Comparison of ENCODE assay signal across 8 cellular contexts in genomic region chr1:25997759-25998074, GRCh38. TPM values are rescaled to one million over a fixed set of nuclear protein-coding genes. Genes with fewer than 3 reads are reported as not detected.
DNase-seq lines count a peak whose midpoint lies in the region; ATAC-seq, FAIRE-seq and TF ChIP-seq lines count a peak whose summit lies in the region.

Gene PAFAH2, minus strand, starts transcription at chr1:25998063. Its CDS starts 7,247 bp downstream, at chr1:25990816.

- RAD21 ChIA-PET in GM12878 (lab: Charles Lee; ENCODE audit: unreplicated experiment): interaction anchor here (0.6 to 8.0 kb wide), 28 partner anchors 19 to 449 kb away, joined by 3 to 296 read pairs (median 4); partner anchors contain the start of genes MTFR1L, PAQR7 and STMN1

- intact Hi-C loops in GM12878 (cut with micrococcal nuclease; ENCODE audit: unreplicated experiment): loop anchor here (1.0 kb wide), 2 partner anchors 92 to 102 kb away; no protein-coding TSS in a partner anchor

- peak; percentile 22 for ATAC-seq in HG03175 (IDR thresholded peaks at IDR 0.05; ENCODE audit: unreplicated experiment)
- ATAC-seq in GM12878: no peak; the same call in 1 of the 3 replicates
- peak; percentile 35 for ATAC-seq in left lobe of liver
- no peak for ATAC-seq in thoracic aorta (ENCODE audit: insufficient number of reproducible peaks, low FRiP score, low read depth)
- ATAC-seq in GM18870 (IDR thresholded peaks at IDR 0.05; ENCODE audit: unreplicated experiment): no peak

- no peak for TF ChIP-seq RAD21 in GM12878 (IDR thresholded peaks at IDR 0.05; ENCODE audit: insufficient read depth, low read depth, low read length)

- no peak for FAIRE-seq in GM12878 (lab: Jason Lieb, UNC)

- no peak for TF ChIP-seq EP300 in GM12878 (IDR thresholded peaks at IDR 0.05; ENCODE audit: borderline replicate concordance in 1 of 2, control insufficient read depth in 1 of 2, low read depth in 2 of 2, low read length in 2 of 2)

- peak within 1 kb of the TSS; percentile 89 for H3K4me2 ChIP-seq in GM12878 (ENCODE audit: control insufficient read depth, insufficient read depth)

- SMC1A ChIA-PET in GM12878 (lab: Charles Lee; ENCODE audit: uncharacterized antibody, unreplicated experiment): interaction anchor here (0.7 to 11.2 kb wide), 30 partner anchors 9 to 389 kb away, joined by 3 to 319 read pairs (median 4); partner anchors contain the start of genes PAQR7 and STMN1

- peak within 1 kb of the TSS; percentile 76 for H3K9ac ChIP-seq in GM12878 (ENCODE audit: control insufficient read depth, insufficient read depth, low read length)

- CTCF ChIA-PET in GM12878 (lab: Yijun Ruan, JAX): interaction anchor here (0.6 to 7.7 kb wide), 47 partner anchors 9 to 1253 kb away, joined by 3 to 383 read pairs (median 4); partner anchors contain the start of genes CEP85, MTFR1L, PAQR7 and ZNF593

- WGBS in GM12878 (ENCODE audit: insufficient coverage, insufficient replicate concordance, low lambda C conversion rate, missing lambda C conversion rate): under 1% methylated on average over 15 of the region's 15 CpGs

- POLR2A ChIA-PET in GM12878 (lab: Charles Lee): interaction anchor here (0.5 to 9.8 kb wide), 10 partner anchors 48 to 292 kb away, joined by 3 to 116 read pairs (median 3); partner anchors contain the start of gene PAQR7

- TF ChIP-seq POLR2A in GM12878 (IDR thresholded peaks at IDR 0.05; ENCODE audit: low read depth, low read length): no peak

- peaks cover 12% of the 10 kb centered on the region for H3K4me1 ChIP-seq in GM12878 (ENCODE audit: control insufficient read depth, insufficient read depth, low read length)
- peaks cover 4 to 20% of the 10 kb centered on the region in 2 donors for H3K4me1 ChIP-seq in thoracic aorta (ENCODE audit: control insufficient read depth in 1 of 2, low read depth in 2 of 2)

- H3K27ac ChIP-seq in GM12878 (ENCODE audit: control insufficient read depth, insufficient read depth) (peak within 1 kb of the TSS; percentile 67), thoracic aorta (peak within 1 kb of the TSS; percentile 59 to 62)

- no peaks in the 10 kb centered on the region for H3K9me3 ChIP-seq in GM12878 (replicated peaks; ENCODE audit: control insufficient read depth, insufficient read depth, low read length)
- no peaks in the 10 kb centered on the region for H3K9me3 ChIP-seq in thoracic aorta

- H3K79me2 ChIP-seq in GM12878 (ENCODE audit: control insufficient read depth, insufficient read depth, low read length): peaks cover 6% of the 10 kb centered on the region

- no peaks in the 10 kb centered on the region; the same call in 1 of the 2 replicates for H3K27me3 ChIP-seq in GM06990 (replicated peaks; ENCODE audit: control insufficient read depth, insufficient read depth, low read length)
- H3K27me3 ChIP-seq in GM12878 (replicated peaks in 1 of 2; ENCODE audit: control insufficient read depth in 2 of 2, insufficient read depth in 2 of 2, low read length in 1 of 2): no peaks in the 10 kb centered on the region
- no peaks in the 10 kb centered on the region for H3K27me3 ChIP-seq in thoracic aorta (replicated peaks; ENCODE audit: insufficient read depth)

- peak within 1 kb of the TSS; percentile 100 for H2AFZ ChIP-seq in GM12878 (ENCODE audit: control insufficient read depth, low read depth, low read length)

- no peaks in the 10 kb centered on the region for H4K20me1 ChIP-seq in GM12878 (ENCODE audit: control insufficient read depth, insufficient read depth)

- no TSS peak for BruUV-seq in GM12878 (replicated peaks; lab: Mats Ljungman, UMichigan)

- peak within 1 kb of the TSS; percentile 80 for H3K4me3 ChIP-seq in GM06990 (replicated peaks; ENCODE audit: low read depth, low read length)
- peak within 1 kb of the TSS; percentile 69 for H3K4me3 ChIP-seq in GM12878
- H3K4me3 ChIP-seq in thoracic aorta: peak within 1 kb of the TSS; percentile 74

- no peak for DNase-seq in GM06990 (ENCODE audit: extremely low read depth, insufficient read length)
- no peak for DNase-seq in GM12878 (ENCODE audit: low read depth, low spot score)
- DNase-seq in left lobe of liver (ENCODE audit: low spot score): no peak
- DNase-seq in thoracic aorta (ENCODE audit: low spot score): no peak
- no peak for DNase-seq in GM19240 (ENCODE audit: insufficient read length, low spot score)
- no peak for DNase-seq in dedifferentiated amniotic fluid mesenchymal stem cell (ENCODE audit: extremely low spot score)

- H3K36me3 ChIP-seq in GM06990 (ENCODE audit: control insufficient read depth, insufficient read depth, low read length): peaks cover 3% of the 10 kb centered on the region; the same call in 1 of the 2 replicates
- peaks cover 0 to 3% of the 10 kb centered on the region in 2 experiments; a peak in 1 of 4 replicates for H3K36me3 ChIP-seq in GM12878 (ENCODE audit: control insufficient read depth in 2 of 2, insufficient read depth in 2 of 2, low read length in 1 of 2)
- no peaks in the 10 kb centered on the region for H3K36me3 ChIP-seq in thoracic aorta

- in situ Hi-C loops in GM12878 (cut with MboI): loop anchor here (5.0 kb wide), 2 partner anchors 100 to 175 kb away; no protein-coding TSS in a partner anchor

- TF ChIP-seq CTCF in GM06990 (IDR thresholded peaks at IDR 0.05; ENCODE audit: insufficient read depth, low read length, poor library complexity, severe bottlenecking) (no peak), GM12878 (IDR thresholded peaks at IDR 0.05 in 2 of 3, conservative IDR thresholded peaks at IDR 0.05 in 1 of 3; ENCODE audit: control insufficient read depth in 2 of 3, extremely low read depth in 1 of 3, insufficient read depth in 1 of 3, low read depth in 3 of 3, low read length in 3 of 3) (no peak), thoracic aorta (IDR thresholded peaks at IDR 0.05) (no peak)

TF ChIP-seq in GM12878, 131 proteins besides CTCF, POLR2A, EP300 and RAD21 (continues in another document):
- TF ChIP-seq NKRF (conservative IDR thresholded peaks at IDR 0.05) (peak; percentile 46), MXI1 (IDR thresholded peaks at IDR 0.05; ENCODE audit: low read depth, low read length) (no peak), CHD1 (IDR thresholded peaks at IDR 0.05; ENCODE audit: low read depth, low read length) (no peak), PRDM15 (CRISPR knock-in tag; IDR thresholded peaks at IDR 0.05) (no peak), BRCA1 (IDR thresholded peaks at IDR 0.05; ENCODE audit: low read depth, low read length) (no peak), TARDBP (IDR thresholded peaks at IDR 0.05; ENCODE audit: borderline replicate concordance) (no peak)

RNA-seq across cellular contexts. Expression of gene PAFAH2, which starts in this region (rescaled TPM):
- total RNA-seq in GM12878 (2013; cell fraction: nucleolus; rRNA removed): 6.9 and 7.0 TPM in 2 replicates
- total RNA-seq in GM12878 (2014; rRNA removed) (4.9 and 5.2 TPM in 2 replicates), GM12878 (2014; rRNA removed; fragmentation: Illumina TruSeq; extraction: Trizol) (5.9 and 6.8 TPM in 2 replicates), GM12878 (2021) (5.0 and 6.6 TPM in 2 replicates), left lobe of liver (23.1 TPM), thoracic aorta (1 to 10 TPM; 3.6 to 6.9 TPM)
- polyA plus RNA-seq in GM12878 (2011; ENCODE audit: low read depth): 2.3 TPM
- polyA plus RNA-seq in GM12878 (2011; rRNA removed) (9.5 and 9.6 TPM in 2 replicates), GM12878 (2014; fragmentation: Illumina TruSeq; extraction: Trizol) (5.3 and 6.5 TPM in 2 replicates), GM12878 (2014; fragmentation: Nextera tagmentation; extraction: Ambion mirVana) (1 to 10 TPM; 3.0 to 4.0 TPM), GM12878 (2014; rRNA removed) (6.9 and 7.0 TPM in 2 replicates), GM12878 (2016; fragmentation: Nextera tagmentation; extraction: Ambion mirVana) (1 to 10 TPM; 6.5 to 7.7 TPM)
- polyA plus RNA-seq in GM12878 (2011; cell fraction: cytosol; rRNA removed): 7.4 and 7.8 TPM in 2 replicates
- polyA plus RNA-seq in GM12878 (2011; cell fraction: nucleus; rRNA removed): 4.0 and 5.2 TPM in 2 replicates
- 2.6 and 4.6 TPM in 2 replicates for polyA plus RNA-seq in GM12878 (2012)
- 7.3 and 7.5 TPM in 2 replicates for polyA minus RNA-seq in GM12878 (2011; rRNA and poly(A)+ RNA removed)
- 2.4 and 2.9 TPM in 2 replicates for polyA minus RNA-seq in GM12878 (2011; cell fraction: cytosol; rRNA and poly(A)+ RNA removed)
- polyA minus RNA-seq in GM12878 (2011; cell fraction: nucleus; rRNA and poly(A)+ RNA removed): 2.3 and 3.9 TPM in 2 replicates

Comparison
In these comparisons a context has a peak if more than half of its experiments do, and no peak if none do; other contexts are left out.
1. ATAC-seq: peak in HG03175 (single experiment) and left lobe of liver (single experiment); none in GM12878 (single experiment), thoracic aorta (single experiment) and GM18870 (single experiment).
2. Peak in every context shown above with its lines, with median percentiles within 50 percentile points of each other: H3K4me3 ChIP-seq.